ENCODE assay signal across 1 cellular context in the genomic region with DNA sequence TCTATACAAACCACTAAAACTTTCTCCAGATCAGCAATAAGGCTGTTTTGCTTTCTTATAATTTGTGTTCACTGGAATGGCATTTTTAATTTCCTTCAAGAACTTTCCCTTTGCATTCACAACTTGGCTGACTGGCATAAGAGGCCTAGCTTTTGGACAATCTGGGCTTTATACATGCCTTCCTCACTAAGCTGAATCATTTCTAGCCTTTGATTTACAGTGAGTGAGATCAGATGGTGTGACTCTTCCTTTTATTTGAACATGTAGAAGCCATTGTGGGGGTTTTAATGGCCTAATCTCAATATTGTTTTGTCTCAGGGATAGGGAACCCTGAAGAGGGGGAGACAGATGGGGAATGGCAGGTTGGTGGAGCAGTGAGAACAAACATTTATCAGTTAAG.
TF ChIP-seq lines count a peak whose summit lies in the region.

No MANE protein-coding gene starts in this region.

TF ChIP-seq in HEK293T, 16 proteins besides CTCF, POLR2A, EP300 and RAD21 (continued from another document):
- TF ChIP-seq LEF1 (IDR thresholded peaks at IDR 0.05; ENCODE audit: borderline replicate concordance) (no peak), L3MBTL2 (conservative IDR thresholded peaks at IDR 0.05) (no peak), BHLHE40 (IDR thresholded peaks at IDR 0.05; ENCODE audit: borderline replicate concordance) (no peak), SUZ12 (IDR thresholded peaks at IDR 0.05) (no peak), PKNOX1 (IDR thresholded peaks at IDR 0.05) (no peak), TARDBP (IDR thresholded peaks at IDR 0.05) (no peak), ZNF384 (IDR thresholded peaks at IDR 0.05) (no peak), NFRKB (IDR thresholded peaks at IDR 0.05) (no peak), ARNT (IDR thresholded peaks at IDR 0.05) (no peak), FOXA1 (IDR thresholded peaks at IDR 0.05) (no peak), FOXK2 (IDR thresholded peaks at IDR 0.05) (no peak), SP1 (IDR thresholded peaks at IDR 0.05) (no peak), ELF4 (IDR thresholded peaks at IDR 0.05) (no peak)
